ENCODE assay signal across 12 cellular contexts in genomic region chr1:59214764-59215208, GRCh38.
DNase-seq lines count a peak whose midpoint lies in the region; ATAC-seq and TF ChIP-seq lines count a peak whose summit lies in the region.
"Had no signal": no experiment of that assay in that cellular context is flagged by ENCODE, and none has a peak within 500 bp of the region (broad histone marks: within the 10 kb centered on the region; RNA-seq: fewer than 3 reads in every experiment).

No MANE protein-coding gene starts in this region.

- peak; percentile 75 to 81 (median 75) for ATAC-seq in right lobe of liver
- peak; percentile 93 for ATAC-seq in aorta (ENCODE audit: low FRiP score)

- H3K4me1 ChIP-seq in right lobe of liver = peaks cover 0 to 34% (median 13%) of the 10 kb centered on the region in 4 donors
- peaks cover 8 to 9% of the 10 kb centered on the region in 2 donors for H3K4me1 ChIP-seq in aorta (ENCODE audit: control insufficient read depth in 1 of 2, insufficient read depth in 2 of 2, low read length in 2 of 2)
- H3K4me1 ChIP-seq in CD4-positive, alpha-beta memory T cell (ENCODE audit: insufficient read depth, low read length) = no peaks in the 10 kb centered on the region
- H3K4me1 ChIP-seq in CD8-positive, alpha-beta memory T cell (ENCODE audit: insufficient read depth, low read length) = no peaks in the 10 kb centered on the region
- H3K4me1 ChIP-seq: tibial nerve had no signal

- H3K36me3 Mint-ChIP-seq in CD4-positive, alpha-beta memory T cell = peaks cover 0 to 1% of the 10 kb centered on the region in 2 donors
- H3K36me3 Mint-ChIP-seq in CD8-positive, alpha-beta memory T cell = peaks cover 0 to 9% (median 2%) of the 10 kb centered on the region in 3 donors

- H3K9me3 ChIP-seq in right lobe of liver = no peaks in the 10 kb centered on the region
- H3K9me3 ChIP-seq in aorta (ENCODE audit: control insufficient read depth, low read length) = peaks cover 1% of the 10 kb centered on the region
- H3K9me3 ChIP-seq in CD4-positive, alpha-beta memory T cell (ENCODE audit: control insufficient read depth in 1 of 2, low read length in 2 of 2) = no peaks in the 10 kb centered on the region
- H3K9me3 ChIP-seq in CD8-positive, alpha-beta memory T cell (ENCODE audit: low read length) = no peaks in the 10 kb centered on the region
- H3K9me3 ChIP-seq: tibial nerve had no signal

- POLR2A ChIA-PET in CD4-positive, alpha-beta memory T cell (lab: Charles Lee; ENCODE audit: partially characterized antibody) = no interaction called here
- POLR2A ChIA-PET in CD8-positive, alpha-beta memory T cell (lab: Charles Lee) = no interaction called here

- no peak for TF ChIP-seq POLR2A in right lobe of liver (IDR thresholded peaks at IDR 0.05)

- no peaks in the 10 kb centered on the region for H3K27me3 Mint-ChIP-seq in CD4-positive, alpha-beta memory T cell
- no peaks in the 10 kb centered on the region for H3K27me3 Mint-ChIP-seq in CD8-positive, alpha-beta memory T cell

- CTCF ChIA-PET in CD4-positive, alpha-beta memory T cell (lab: Charles Lee; ENCODE audit: partially characterized antibody) = no interaction called here
- CTCF ChIA-PET in CD8-positive, alpha-beta memory T cell (lab: Charles Lee) = no interaction called here

- WGBS in right lobe of liver (ENCODE audit: insufficient coverage, low coverage, low lambda C conversion rate, missing lambda C conversion rate) = 34% methylated on average over 6 of the region's 6 CpGs
- WGBS in aorta, 2 donors = 5 to 8% methylated on average over 6 of the region's 6 CpGs

- H3K4me3 ChIP-seq in right lobe of liver (no peak overlapping the region), aorta (ENCODE audit: low read length in 2 of 2) (no peak overlapping the region)
- H3K4me3 ChIP-seq in CD4-positive, alpha-beta memory T cell (ENCODE audit: low read length in 2 of 2) = no peak overlapping the region
- no peak overlapping the region for H3K4me3 ChIP-seq in CD8-positive, alpha-beta memory T cell (ENCODE audit: low read length)
- H3K4me3 ChIP-seq: tibial nerve had no signal

- DNase-seq in NCI-H2029 treated with DMSO at 0.1 percent for 48 hours (lab: John Stamatoyannopoulos, UW) (peak; percentile 98), T1000 (lab: John Stamatoyannopoulos, UW) (peak; percentile 6), right lobe of liver (peak; percentile 52 to 85 (median 71)), aorta (peak; percentile 73 to 84), Kasumi-1 (lab: John Stamatoyannopoulos, UW) (no peak), middle frontal gyrus (ENCODE audit: extremely low spot score, low spot score) (no peak)
- no peak for DNase-seq in CD4-positive, alpha-beta memory T cell
- no peak for DNase-seq in CD8-positive, alpha-beta memory T cell
- DNase-seq: KBM-7; stimulated activated CD4-positive, alpha-beta T cell treated with anti-CD3 and anti-CD28 coated beads, Interleukin-2, amount 100 ng/mL, for 24 hours had no signal

- peak overlapping the region; percentile 13 to 78 (median 70) for H3K27ac ChIP-seq in right lobe of liver
- H3K27ac ChIP-seq in aorta (ENCODE audit: low read depth in 1 of 2, low read length in 2 of 2) = peak overlapping the region; percentile 91 to 93
- H3K27ac ChIP-seq in CD4-positive, alpha-beta memory T cell (ENCODE audit: low read depth, low read length) = no peak overlapping the region
- no peak overlapping the region for H3K27ac ChIP-seq in CD8-positive, alpha-beta memory T cell (ENCODE audit: low read depth, low read length)
- H3K27ac ChIP-seq: tibial nerve had no signal

- H3K4me1 Mint-ChIP-seq in CD4-positive, alpha-beta memory T cell = no peaks in the 10 kb centered on the region
- H3K4me1 Mint-ChIP-seq in CD8-positive, alpha-beta memory T cell = no peaks in the 10 kb centered on the region

- H3K36me3 ChIP-seq in right lobe of liver = no peaks in the 10 kb centered on the region
- no peaks in the 10 kb centered on the region for H3K36me3 ChIP-seq in aorta (ENCODE audit: control insufficient read depth in 1 of 2, insufficient read depth in 2 of 2, low read length in 1 of 2)
- H3K36me3 ChIP-seq in CD4-positive, alpha-beta memory T cell (ENCODE audit: insufficient read depth, low read length) = no peaks in the 10 kb centered on the region
- H3K36me3 ChIP-seq in CD8-positive, alpha-beta memory T cell (ENCODE audit: insufficient read depth, low read length) = no peaks in the 10 kb centered on the region
- H3K36me3 ChIP-seq: tibial nerve had no signal

- no peak for TF ChIP-seq CTCF in right lobe of liver (IDR thresholded peaks at IDR 0.05)

- intact Hi-C loops in right lobe of liver (cut with DNase I) = no loop called here
- intact Hi-C loops in aorta (cut with DNase I) = no loop called here
- intact Hi-C loops in CD4-positive, alpha-beta memory T cell (cut with micrococcal nuclease) = no loop called here

- H3K4me3 Mint-ChIP-seq in CD4-positive, alpha-beta memory T cell = no peak overlapping the region
- H3K4me3 Mint-ChIP-seq in CD8-positive, alpha-beta memory T cell = no peak overlapping the region
- H3K4me3 Mint-ChIP-seq: T-helper 2 cell treated with Interferon-gamma antibody and Interleukin-4, amounts not matched to agents 5 μg/mL and 100 μg/mL, for 36 hours had no signal

- H3K27ac Mint-ChIP-seq in CD4-positive, alpha-beta memory T cell = no peak overlapping the region
- no peak overlapping the region for H3K27ac Mint-ChIP-seq in CD8-positive, alpha-beta memory T cell
- H3K27ac Mint-ChIP-seq: T-helper 2 cell treated with Interferon-gamma antibody and Interleukin-4, amounts not matched to agents 5 μg/mL and 100 μg/mL, for 36 hours had no signal

- H3K27me3 ChIP-seq in right lobe of liver (no peaks in the 10 kb centered on the region), aorta (ENCODE audit: control insufficient read depth in 1 of 2, insufficient read depth in 2 of 2, low read length in 1 of 2) (no peaks in the 10 kb centered on the region)
- no peaks in the 10 kb centered on the region for H3K27me3 ChIP-seq in CD4-positive, alpha-beta memory T cell (ENCODE audit: insufficient read depth, low read length)
- no peaks in the 10 kb centered on the region for H3K27me3 ChIP-seq in CD8-positive, alpha-beta memory T cell (ENCODE audit: insufficient read depth, low read length, poor library complexity, severe bottlenecking)
- H3K27me3 ChIP-seq: tibial nerve had no signal

- peaks cover 0 to 6% (median 2%) of the 10 kb centered on the region in 8 donors for H3K9me3 Mint-ChIP-seq in CD4-positive, alpha-beta memory T cell
- H3K9me3 Mint-ChIP-seq in CD8-positive, alpha-beta memory T cell = peaks cover 0 to 2% (median 0%) of the 10 kb centered on the region in 5 donors

Comparison
In these comparisons a context has a peak if more than half of its experiments do, and no peak if none do; other contexts are left out.
1. DNase-seq: peak in NCI-H2029 treated with DMSO at 0.1 percent for 48 hours (single experiment), T1000 (single experiment), right lobe of liver (3 of 3) and aorta (2 of 2); none in CD4-positive, alpha-beta memory T cell (0 of 5), Kasumi-1 (0 of 2), middle frontal gyrus (single experiment) and CD8-positive, alpha-beta memory T cell (0 of 5).
2. H3K27ac ChIP-seq: peak in right lobe of liver (3 of 3) and aorta (2 of 2); none in CD4-positive, alpha-beta memory T cell (single experiment) and CD8-positive, alpha-beta memory T cell (single experiment).